Comparison of ENCODE assay signal across 12 cellular contexts in genomic region chr15:83983634-83984458, GRCh38.
DNase-seq lines count a peak whose midpoint lies in the region; ATAC-seq and FAIRE-seq lines count a peak whose summit lies in the region.
"Had no signal": no experiment of that assay in that cellular context is flagged by ENCODE, and none has a peak within 500 bp of the region (broad histone marks: within the 10 kb centered on the region; RNA-seq: fewer than 3 reads in every experiment).

No MANE protein-coding gene starts in this region.

- H3K36me3 Mint-ChIP-seq in activated CD8-positive, alpha-beta memory T cell treated with anti-CD3 and anti-CD28 coated beads, Interleukin-2, amount 10 ng/mL, durations not matched to agents 7 days and 5 days = no peaks in the 10 kb centered on the region
- H3K36me3 Mint-ChIP-seq: type B pancreatic cell had no signal

- DNase-seq in DMS 273 (lab: John Stamatoyannopoulos, UW; ENCODE audit: unreplicated experiment) (peak; percentile 45), DMS 273 treated with DMSO at 0.1 percent for 48 hours (lab: John Stamatoyannopoulos, UW) (no peak), sciatic nerve (ENCODE audit: low spot score) (no peak), frontal cortex (ENCODE audit: low spot score in 2 of 2) (no peak)
- no peak for DNase-seq in activated CD8-positive, alpha-beta memory T cell treated with anti-CD3 and anti-CD28 coated beads, Interleukin-2, amount 10 ng/mL, durations not matched to agents 7 days and 5 days
- DNase-seq in NK-92 treated with Interleukin-12 subunit alpha and Interleukin-12 subunit beta, amount 100 ng/mL, for 24 hours (lab: John Stamatoyannopoulos, UW) = no peak
- DNase-seq: aorta, GF-D8, NCI-H187 had no signal

- no peak overlapping the region for H3K4me3 Mint-ChIP-seq in activated CD8-positive, alpha-beta memory T cell treated with anti-CD3 and anti-CD28 coated beads, Interleukin-2, amount 10 ng/mL, durations not matched to agents 7 days and 5 days
- H3K4me3 Mint-ChIP-seq: type B pancreatic cell had no signal

- intact Hi-C loops in sciatic nerve (cut with DNase I) = no loop called here

- CTCF ChIA-PET in activated CD8-positive, alpha-beta memory T cell treated with anti-CD3 and anti-CD28 coated beads, Interleukin-2, amount 10 ng/mL, durations not matched to agents 7 days and 5 days (lab: Charles Lee) = no interaction called here

- FAIRE-seq in frontal cortex (lab: Jason Lieb, UNC) = no peak

- H3K27me3 Mint-ChIP-seq in activated CD8-positive, alpha-beta memory T cell treated with anti-CD3 and anti-CD28 coated beads, Interleukin-2, amount 10 ng/mL, durations not matched to agents 7 days and 5 days = peaks cover 3% of the 10 kb centered on the region

- ATAC-seq in HG02642 (IDR thresholded peaks at IDR 0.05; ENCODE audit: poor library complexity, unreplicated experiment) (peak; percentile 70), HG03521 (IDR thresholded peaks at IDR 0.05; ENCODE audit: unreplicated experiment) (peak; percentile 89), sciatic nerve (peak; percentile 55)
- no peak for ATAC-seq in activated CD8-positive, alpha-beta memory T cell treated with anti-CD3 and anti-CD28 coated beads, Interleukin-2, amount 10 ng/mL, durations not matched to agents 7 days and 5 days

- H3K27ac Mint-ChIP-seq in activated CD8-positive, alpha-beta memory T cell treated with anti-CD3 and anti-CD28 coated beads, Interleukin-2, amount 10 ng/mL, durations not matched to agents 7 days and 5 days = no peak overlapping the region
- H3K27ac Mint-ChIP-seq: type B pancreatic cell had no signal

- H3K4me1 Mint-ChIP-seq in activated CD8-positive, alpha-beta memory T cell treated with anti-CD3 and anti-CD28 coated beads, Interleukin-2, amount 10 ng/mL, durations not matched to agents 7 days and 5 days = no peaks in the 10 kb centered on the region

- H3K9me3 Mint-ChIP-seq in activated CD8-positive, alpha-beta memory T cell treated with anti-CD3 and anti-CD28 coated beads, Interleukin-2, amount 10 ng/mL, durations not matched to agents 7 days and 5 days (ENCODE audit: low read depth) = no peaks in the 10 kb centered on the region
- H3K9me3 Mint-ChIP-seq: type B pancreatic cell had no signal
